14 cellular contexts compared by ENCODE assay signal in the genomic region with DNA sequence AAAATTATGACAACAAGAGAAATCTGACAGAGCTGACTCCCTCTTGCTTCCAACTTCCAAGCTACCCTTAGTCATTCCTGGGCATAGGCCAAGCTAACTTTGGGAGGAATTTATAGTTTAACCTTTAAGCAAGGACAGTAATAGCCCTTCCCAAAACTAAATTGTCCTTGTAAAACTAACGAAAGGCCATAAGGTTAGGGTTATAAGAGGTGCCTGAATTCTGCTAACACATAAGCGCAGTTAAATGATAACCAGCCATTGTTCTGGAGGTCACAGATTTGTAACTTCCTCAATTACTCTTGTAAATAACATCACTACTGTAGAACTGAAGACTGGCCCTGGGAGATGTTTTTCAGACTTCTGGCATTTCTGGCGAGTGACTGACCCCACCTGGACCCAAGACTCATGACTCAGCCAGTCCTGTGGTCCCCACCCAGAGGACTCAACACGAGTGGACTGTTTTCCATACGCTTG.
DNase-seq lines count a peak whose midpoint lies in the region; ATAC-seq, FAIRE-seq and TF ChIP-seq lines count a peak whose summit lies in the region.
"Had no signal": no experiment of that assay in that cellular context is flagged by ENCODE, and none has a peak within 500 bp of the region (broad histone marks: within the 10 kb centered on the region; RNA-seq: fewer than 3 reads in every experiment).

No MANE protein-coding gene starts in this region.

- 50 to 71% methylated on average over 5 of the region's 5 CpGs for WGBS in pancreas, 2 donors

- FAIRE-seq in pancreas (lab: Jason Lieb, UNC), result peak; percentile 41

- intact Hi-C loops in pancreas (cut with DNase I), result no loop called here

- ATAC-seq in pancreas (peak; percentile 40 to 61 (median 47)), HG03354 (IDR thresholded peaks at IDR 0.05; ENCODE audit: poor library complexity, severe bottlenecking, unreplicated experiment) (no peak), HG02884 (IDR thresholded peaks at IDR 0.05; ENCODE audit: unreplicated experiment) (no peak)

- peaks cover 0 to 7% (median 0%) of the 10 kb centered on the region in 3 donors for H3K4me1 ChIP-seq in pancreas

- no peaks in the 10 kb centered on the region for H3K27me3 ChIP-seq in pancreas
- H3K27me3 ChIP-seq: stomach had no signal

- DNase-seq in EL, result peak; percentile 76
- DNase-seq in T1000 (lab: John Stamatoyannopoulos, UW), result peak; percentile 41
- DNase-seq in fibroblast of gingiva (ENCODE audit: low read depth), result peak; percentile 67
- DNase-seq in pancreas, result no peak
- no peak for DNase-seq in OCI-M1 (lab: John Stamatoyannopoulos, UW)
- DNase-seq in OCI-M2 (lab: John Stamatoyannopoulos, UW; ENCODE audit: unreplicated experiment), result no peak
- DNase-seq: activated CD4-positive, alpha-beta T cell treated with anti-CD3 and anti-CD28 coated beads for 4 hours; nephron progenitor cell; Right ventricle myocardium superior; stimulated activated CD4-positive, alpha-beta T cell treated with anti-CD3 and anti-CD28 coated beads, Interleukin-2, amount 100 ng/mL, for 48 hours; stomach had no signal

- TF ChIP-seq CTCF in pancreas (IDR thresholded peaks at IDR 0.05), result no peak

- no peak overlapping the region for H3K4me3 ChIP-seq in pancreas
- H3K4me3 ChIP-seq: stomach had no signal

- H3K9me3 ChIP-seq in pancreas, result no peaks in the 10 kb centered on the region
- H3K9me3 ChIP-seq: stomach had no signal

- H3K36me3 ChIP-seq in pancreas, result no peaks in the 10 kb centered on the region
- H3K36me3 ChIP-seq: stomach had no signal

- H3K27ac ChIP-seq in pancreas, result peak overlapping the region in 2 of 4 donors; percentile 57 to 66
- H3K27ac ChIP-seq: KMS-11 had no signal

Comparison
In these comparisons a context has a peak if more than half of its experiments do, and no peak if none do; other contexts are left out.
1. DNase-seq: peak in EL (single experiment), T1000 (single experiment) and fibroblast of gingiva (single experiment); none in pancreas (0 of 6), OCI-M1 (single experiment) and OCI-M2 (single experiment).
2. ATAC-seq: peak in pancreas (4 of 4); none in HG03354 (single experiment) and HG02884 (single experiment).